In genomic region chr19:45451181-45451849, GRCh38 we compare ENCODE assay signal across 1 cellular context.
TF ChIP-seq lines count a peak whose summit lies in the region.

No MANE protein-coding gene starts in this region.

TF ChIP-seq in GM23338, 12 proteins besides CTCF, POLR2A, EP300 and RAD21 (continued from another document):
- TF ChIP-seq REST (IDR thresholded peaks at IDR 0.05; ENCODE audit: unreplicated experiment) (no peak), ZNF114 (CRISPR knock-in tag; IDR thresholded peaks at IDR 0.05) (no peak)
TF ChIP-seq in GM23338: peak in this region for 0.
